9 cellular contexts compared by ENCODE assay signal in genomic region chr5:139459451-139459934, GRCh38. TPM values are rescaled to one million over a fixed set of nuclear protein-coding genes. Genes with fewer than 3 reads are reported as not detected.
DNase-seq lines count a peak whose midpoint lies in the region; ATAC-seq and TF ChIP-seq lines count a peak whose summit lies in the region.
"Had no signal": no experiment of that assay in that cellular context is flagged by ENCODE, and none has a peak within 500 bp of the region (broad histone marks: within the 10 kb centered on the region; RNA-seq: fewer than 3 reads in every experiment).

No MANE protein-coding gene starts in this region.

- DNase-seq in activated CD4-positive, alpha-beta T cell treated with anti-CD3 and anti-CD28 coated beads, Interleukin-2, amount 10 ng/mL, durations not matched to agents 7 days and 5 days: no peak
- no peak for DNase-seq in immature natural killer cell
- DNase-seq in CD14-positive monocyte (ENCODE audit: low spot score): no peak
- no peak for DNase-seq in DMS79 treated with DMSO at 0.1 percent for 48 hours (lab: John Stamatoyannopoulos, UW)
- no peak for DNase-seq in HK-2 (ENCODE audit: unreplicated experiment)
- DNase-seq: naive B cell had no signal

- no peaks in the 10 kb centered on the region for H3K27me3 ChIP-seq in BLaER1 treated with 17β-estradiol and CSF1 and Interleukin-3, amounts not matched to agents 10 nM and 100 nM

- H3K4me1 Mint-ChIP-seq in activated CD4-positive, alpha-beta T cell treated with anti-CD3 and anti-CD28 coated beads, Interleukin-2, amount 10 ng/mL, durations not matched to agents 7 days and 5 days: peaks cover 64% of the 10 kb centered on the region
- peaks cover 46 to 61% of the 10 kb centered on the region in 2 donors for H3K4me1 Mint-ChIP-seq in immature natural killer cell
- H3K4me1 Mint-ChIP-seq in CD14-positive monocyte: peaks cover 15% of the 10 kb centered on the region

- peak overlapping the region in 8 of 11 experiments; percentile 32 to 76 (median 69); a peak in 14 of 22 replicates for H3K27ac ChIP-seq in BLaER1 treated with 17β-estradiol and CSF1 and Interleukin-3, amounts not matched to agents 10 nM and 100 nM

- no peak overlapping the region for H3K4me3 ChIP-seq in BLaER1 treated with 17β-estradiol and CSF1 and Interleukin-3, amounts not matched to agents 10 nM and 100 nM

- H3K36me3 ChIP-seq in BLaER1 treated with 17β-estradiol and CSF1 and Interleukin-3, amounts not matched to agents 10 nM and 100 nM: no peaks in the 10 kb centered on the region

- POLR2A ChIA-PET in activated CD4-positive, alpha-beta T cell treated with anti-CD3 and anti-CD28 coated beads, Interleukin-2, amount 10 ng/mL, durations not matched to agents 7 days and 5 days (lab: Charles Lee): no interaction called here

- peak overlapping the region; percentile 21 to 86 (median 72); a peak in 20 of 22 replicates for H3K4me2 ChIP-seq in BLaER1 treated with 17β-estradiol and CSF1 and Interleukin-3, amounts not matched to agents 10 nM and 100 nM

- H3K9me3 Mint-ChIP-seq in activated CD4-positive, alpha-beta T cell treated with anti-CD3 and anti-CD28 coated beads, Interleukin-2, amount 10 ng/mL, durations not matched to agents 7 days and 5 days: no peaks in the 10 kb centered on the region
- H3K9me3 Mint-ChIP-seq in immature natural killer cell: no peaks in the 10 kb centered on the region
- H3K9me3 Mint-ChIP-seq in CD14-positive monocyte: no peaks in the 10 kb centered on the region
- H3K9me3 Mint-ChIP-seq: naive B cell had no signal

- no peaks in the 10 kb centered on the region for H3K36me3 Mint-ChIP-seq in activated CD4-positive, alpha-beta T cell treated with anti-CD3 and anti-CD28 coated beads, Interleukin-2, amount 10 ng/mL, durations not matched to agents 7 days and 5 days (ENCODE audit: low read depth)
- no peaks in the 10 kb centered on the region for H3K36me3 Mint-ChIP-seq in immature natural killer cell
- H3K36me3 Mint-ChIP-seq in CD14-positive monocyte: no peaks in the 10 kb centered on the region
- H3K36me3 Mint-ChIP-seq: naive B cell had no signal

- CTCF ChIA-PET in activated CD4-positive, alpha-beta T cell treated with anti-CD3 and anti-CD28 coated beads, Interleukin-2, amount 10 ng/mL, durations not matched to agents 7 days and 5 days (lab: Charles Lee): interaction anchor here (0.8 to 4.6 kb wide), 7 partner anchors 14 to 58 kb away, joined by 3 to 14 read pairs (median 4); no protein-coding TSS in a partner anchor

- H4K20me1 ChIP-seq in BLaER1 treated with 17β-estradiol and CSF1 and Interleukin-3, amounts not matched to agents 10 nM and 100 nM: no peaks in the 10 kb centered on the region

- intact Hi-C loops in CD14-positive monocyte (cut with micrococcal nuclease): no loop called here

- H3K9me3 ChIP-seq in BLaER1 treated with 17β-estradiol and CSF1 and Interleukin-3, amounts not matched to agents 10 nM and 100 nM (replicated peaks in 1 of 11): no peaks in the 10 kb centered on the region

- peak; percentile 47 for ATAC-seq in GM19438 (IDR thresholded peaks at IDR 0.05; ENCODE audit: low read depth, unreplicated experiment)
- ATAC-seq in HG02884 (IDR thresholded peaks at IDR 0.05; ENCODE audit: unreplicated experiment): no peak

- H3K4me3 Mint-ChIP-seq in activated CD4-positive, alpha-beta T cell treated with anti-CD3 and anti-CD28 coated beads, Interleukin-2, amount 10 ng/mL, durations not matched to agents 7 days and 5 days: peak overlapping the region; percentile 29
- H3K4me3 Mint-ChIP-seq in immature natural killer cell (peak overlapping the region in 3 of 5 donors; percentile 55 to 66 (median 57)), CD14-positive monocyte (no peak overlapping the region)
- H3K4me3 Mint-ChIP-seq: naive B cell had no signal

- H3K27me3 Mint-ChIP-seq in activated CD4-positive, alpha-beta T cell treated with anti-CD3 and anti-CD28 coated beads, Interleukin-2, amount 10 ng/mL, durations not matched to agents 7 days and 5 days: no peaks in the 10 kb centered on the region
- H3K27me3 Mint-ChIP-seq in immature natural killer cell (ENCODE audit: low read depth in 3 of 3): peaks cover 3 to 14% (median 7%) of the 10 kb centered on the region in 3 donors
- peaks cover 0 to 4% (median 3%) of the 10 kb centered on the region in 3 donors for H3K27me3 Mint-ChIP-seq in CD14-positive monocyte (ENCODE audit: low read depth in 3 of 3)
- H3K27me3 Mint-ChIP-seq: naive B cell had no signal

- TF ChIP-seq CTCF in CD14-positive monocyte (IDR thresholded peaks at IDR 0.05): no peak

- H3K9ac ChIP-seq in BLaER1 treated with 17β-estradiol and CSF1 and Interleukin-3, amounts not matched to agents 10 nM and 100 nM: peak overlapping the region in 2 of 11 experiments; percentile 55 to 58; a peak in 2 of 22 replicates

- peak overlapping the region; percentile 92 for H3K27ac Mint-ChIP-seq in activated CD4-positive, alpha-beta T cell treated with anti-CD3 and anti-CD28 coated beads, Interleukin-2, amount 10 ng/mL, durations not matched to agents 7 days and 5 days
- H3K27ac Mint-ChIP-seq in immature natural killer cell (peak overlapping the region; percentile 83 to 94 (median 90)), CD14-positive monocyte (no peak overlapping the region)

- peaks cover 20 to 67% (median 34%) of the 10 kb centered on the region in 10 experiments for H3K4me1 ChIP-seq in BLaER1 treated with 17β-estradiol and CSF1 and Interleukin-3, amounts not matched to agents 10 nM and 100 nM

RNA-seq across cellular contexts. Expression of gene ECSCR, which starts 3.0 kb away (rescaled TPM):
- total RNA-seq in activated CD4-positive, alpha-beta T cell treated with anti-CD3 and anti-CD28 coated beads, Interleukin-2, amount 10 ng/mL, durations not matched to agents 7 days and 5 days: under 1 TPM; 0.45 to 0.73 TPM
- polyA plus RNA-seq in immature natural killer cell (under 1 TPM in 1 of 3 donors, not detected in 2; 0.73 TPM), CD14-positive monocyte (not detected)

RNA-seq across cellular contexts. Expression of gene SMIM33, which starts 11.3 kb away (rescaled TPM):
- total RNA-seq in activated CD4-positive, alpha-beta T cell treated with anti-CD3 and anti-CD28 coated beads, Interleukin-2, amount 10 ng/mL, durations not matched to agents 7 days and 5 days: 1 to 10 TPM; 1.1 to 1.2 TPM
- polyA plus RNA-seq in immature natural killer cell (not detected), CD14-positive monocyte (not detected)

RNA-seq across cellular contexts. Expression of gene DNAJC18, which starts 20.2 kb away (rescaled TPM):
- total RNA-seq in activated CD4-positive, alpha-beta T cell treated with anti-CD3 and anti-CD28 coated beads, Interleukin-2, amount 10 ng/mL, durations not matched to agents 7 days and 5 days: 1 to 10 TPM; 4.5 to 6.8 TPM
- polyA plus RNA-seq in immature natural killer cell (1 to 10 TPM in 2 of 3 donors, not detected in 1; 3.7 to 4.3 TPM), CD14-positive monocyte (1 to 10 TPM; 2.2 to 2.6 TPM)

RNA-seq across cellular contexts. Expression of gene STING1, which starts 23.1 kb away (rescaled TPM):
- 100 to 1,000 TPM; 175 TPM for total RNA-seq in activated CD4-positive, alpha-beta T cell treated with anti-CD3 and anti-CD28 coated beads, Interleukin-2, amount 10 ng/mL, durations not matched to agents 7 days and 5 days
- polyA plus RNA-seq in immature natural killer cell: 100 to 1,000 TPM in 2 of 3 donors, 10 to 100 TPM in 1; 67.8 to 150 (median 142) TPM
- 100 to 1,000 TPM in 1 of 2 donors, 10 to 100 TPM in 1; 83.7 to 115 TPM for polyA plus RNA-seq in CD14-positive monocyte

RNA-seq across cellular contexts. Expression of gene SPATA24, which starts 55.6 kb away (rescaled TPM):
- total RNA-seq in activated CD4-positive, alpha-beta T cell treated with anti-CD3 and anti-CD28 coated beads, Interleukin-2, amount 10 ng/mL, durations not matched to agents 7 days and 5 days: 1 to 10 TPM; 5.5 to 7.2 TPM
- polyA plus RNA-seq in immature natural killer cell (1 to 10 TPM in 2 of 3 donors, not detected in 1; 4.5 to 5.6 TPM), CD14-positive monocyte (1 to 10 TPM; 3.2 to 3.5 TPM)

Comparison
In these comparisons a context has a peak if more than half of its experiments do, and no peak if none do; other contexts are left out.
1. H3K27ac Mint-ChIP-seq: peak in activated CD4-positive, alpha-beta T cell treated with anti-CD3 and anti-CD28 coated beads, Interleukin-2, amount 10 ng/mL, durations not matched to agents 7 days and 5 days (single experiment) and immature natural killer cell (6 of 6); none in CD14-positive monocyte (0 of 7).
2. H3K4me3 Mint-ChIP-seq: peak in activated CD4-positive, alpha-beta T cell treated with anti-CD3 and anti-CD28 coated beads, Interleukin-2, amount 10 ng/mL, durations not matched to agents 7 days and 5 days (single experiment) and immature natural killer cell (3 of 5); none in CD14-positive monocyte (0 of 2).